9 cellular contexts compared by ENCODE assay signal in the genomic region with DNA sequence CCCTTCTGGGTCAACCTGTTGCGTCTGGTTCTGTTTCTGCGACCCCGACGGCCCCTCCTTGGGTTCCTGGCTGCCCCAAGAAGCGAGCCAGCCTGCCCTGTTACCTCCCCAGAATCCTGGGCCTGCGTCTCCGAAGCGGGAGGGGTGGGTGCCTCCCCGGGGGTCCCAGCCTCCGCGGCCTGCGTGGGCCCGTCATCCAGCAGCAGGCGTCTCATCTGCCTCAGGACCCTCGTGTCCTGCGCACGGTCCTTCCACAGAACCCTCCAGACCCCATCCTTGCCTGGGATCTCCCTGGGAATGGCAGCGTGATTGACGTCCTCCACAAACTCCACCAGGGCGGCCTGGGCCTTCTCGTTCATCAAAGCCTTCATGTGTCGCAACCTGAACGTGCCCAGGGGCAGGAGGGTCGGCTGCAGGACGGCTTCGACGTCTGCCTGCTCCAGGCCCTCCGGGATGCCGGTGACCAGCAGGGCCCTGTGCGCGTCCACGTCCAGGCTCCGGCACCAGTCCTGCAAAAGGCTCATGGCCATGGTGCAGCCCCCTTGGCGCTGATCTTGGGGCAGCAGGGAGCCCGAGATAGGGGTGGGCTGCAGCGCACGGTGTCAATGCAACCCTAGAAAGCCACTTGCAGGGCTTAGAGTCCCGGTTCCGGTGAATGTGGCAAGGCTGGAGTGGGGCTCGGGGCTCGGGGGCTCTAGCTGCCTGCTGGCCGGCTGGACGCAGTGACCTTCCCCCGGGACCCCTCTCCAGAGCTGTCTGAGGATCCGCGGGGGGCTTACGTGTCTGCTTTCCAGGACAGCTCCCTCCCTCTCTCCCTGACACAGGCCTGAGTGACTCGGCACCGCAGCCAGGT. TPM values are rescaled to one million over a fixed set of nuclear protein-coding genes. Genes with fewer than 3 reads are reported as not detected.
DNase-seq lines count a peak whose midpoint lies in the region; ATAC-seq and TF ChIP-seq lines count a peak whose summit lies in the region.
"Had no signal": no experiment of that assay in that cellular context is flagged by ENCODE, and none has a peak within 500 bp of the region (broad histone marks: within the 10 kb centered on the region; RNA-seq: fewer than 3 reads in every experiment).

No MANE protein-coding gene starts in this region.

- no peak for TF ChIP-seq EP300 in upper lobe of left lung (IDR thresholded peaks at IDR 0.05)

- DNase-seq in activated naive CD4-positive, alpha-beta T cell treated with anti-CD3 and anti-CD28 coated beads, Interleukin-2, amount 50 U/mL, for 16 hours, result no peak
- peak in 1 of 2 donors; percentile 75 for DNase-seq in upper lobe of left lung
- no peak for DNase-seq in RKO (ENCODE audit: low spot score)
- no peak for DNase-seq in NCI-H510A treated with DMSO at 0.1 percent for 48 hours (lab: John Stamatoyannopoulos, UW)

- 40 to 59% methylated on average over 7 to 28 of the region's 49 CpGs for WGBS in upper lobe of left lung, 2 donors

- no peak for TF ChIP-seq POLR2A in upper lobe of left lung (IDR thresholded peaks at IDR 0.05)

- peak overlapping the region; percentile 30 to 56 for H3K4me3 ChIP-seq in muscle layer of duodenum (ENCODE audit: low read depth in 1 of 2, low read length in 2 of 2)
- peak overlapping the region in 3 of 4 donors; percentile 23 to 41 (median 40) for H3K4me3 ChIP-seq in upper lobe of left lung

- H3K27me3 ChIP-seq in muscle layer of duodenum (ENCODE audit: low read depth, low read length), result peaks cover 15% of the 10 kb centered on the region
- H3K27me3 ChIP-seq in upper lobe of left lung, result peaks cover 0 to 26% (median 11%) of the 10 kb centered on the region in 4 donors

- H3K9me3 ChIP-seq in muscle layer of duodenum (ENCODE audit: control insufficient read depth in 1 of 2, low read length in 2 of 2) (no peaks in the 10 kb centered on the region), upper lobe of left lung (no peaks in the 10 kb centered on the region)

- peaks cover 20% of the 10 kb centered on the region for H3K27me3 Mint-ChIP-seq in activated naive CD4-positive, alpha-beta T cell treated with anti-CD3 and anti-CD28 coated beads, Interleukin-2, amount 50 U/mL, for 24 hours

- H3K36me3 ChIP-seq in muscle layer of duodenum (ENCODE audit: control insufficient read depth in 1 of 2, insufficient read depth in 2 of 2, low read length in 2 of 2) (no peaks in the 10 kb centered on the region), upper lobe of left lung (no peaks in the 10 kb centered on the region)

- no peak overlapping the region for H3K27ac Mint-ChIP-seq in activated naive CD4-positive, alpha-beta T cell treated with anti-CD3 and anti-CD28 coated beads, Interleukin-2, amount 50 U/mL, for 24 hours

- peak overlapping the region; percentile 84 for H3K4me3 Mint-ChIP-seq in activated naive CD4-positive, alpha-beta T cell treated with anti-CD3 and anti-CD28 coated beads, Interleukin-2, amount 50 U/mL, for 24 hours

- ATAC-seq in upper lobe of left lung (ENCODE audit: low FRiP score in 2 of 2) (no peak), HG03045 (IDR thresholded peaks at IDR 0.05; ENCODE audit: unreplicated experiment) (no peak)

- H3K4me1 ChIP-seq in muscle layer of duodenum (ENCODE audit: control insufficient read depth in 1 of 2, insufficient read depth in 2 of 2, low read length in 2 of 2) (peaks cover 0 to 8% of the 10 kb centered on the region in 2 donors), upper lobe of left lung (peaks cover 16 to 41% (median 22%) of the 10 kb centered on the region in 4 donors)

- H3K27ac ChIP-seq in cingulate gyrus (ENCODE audit: low read depth, low read length) (peak overlapping the region; percentile 65), muscle layer of duodenum (ENCODE audit: low read length) (no peak overlapping the region), upper lobe of left lung (no peak overlapping the region)
- H3K27ac ChIP-seq: C4-2B had no signal

- peaks cover 28% of the 10 kb centered on the region for H3K4me1 Mint-ChIP-seq in activated naive CD4-positive, alpha-beta T cell treated with anti-CD3 and anti-CD28 coated beads, Interleukin-2, amount 50 U/mL, for 24 hours

- H3K36me3 Mint-ChIP-seq in activated naive CD4-positive, alpha-beta T cell treated with anti-CD3 and anti-CD28 coated beads, Interleukin-2, amount 50 U/mL, for 24 hours, result no peaks in the 10 kb centered on the region

- TF ChIP-seq CTCF in upper lobe of left lung (IDR thresholded peaks at IDR 0.05), result no peak

- no peaks in the 10 kb centered on the region for H3K9me3 Mint-ChIP-seq in activated naive CD4-positive, alpha-beta T cell treated with anti-CD3 and anti-CD28 coated beads, Interleukin-2, amount 50 U/mL, for 24 hours

RNA-seq across cellular contexts. Expression of a gene that starts 0.5 kb away (rescaled TPM):
- total RNA-seq in upper lobe of left lung, result 1 to 10 TPM in 4 of 6 donors, under 1 TPM in 2; 0.39 to 2.7 (median 1.6) TPM

RNA-seq across cellular contexts. Expression of a gene that starts 23.8 kb away (rescaled TPM):
- total RNA-seq in upper lobe of left lung, result 1 to 10 TPM in 5 of 6 donors, under 1 TPM in 1; 0.61 to 4.8 (median 2.2) TPM
